ENCODE assay signal across 1 cellular context in the genomic region with DNA sequence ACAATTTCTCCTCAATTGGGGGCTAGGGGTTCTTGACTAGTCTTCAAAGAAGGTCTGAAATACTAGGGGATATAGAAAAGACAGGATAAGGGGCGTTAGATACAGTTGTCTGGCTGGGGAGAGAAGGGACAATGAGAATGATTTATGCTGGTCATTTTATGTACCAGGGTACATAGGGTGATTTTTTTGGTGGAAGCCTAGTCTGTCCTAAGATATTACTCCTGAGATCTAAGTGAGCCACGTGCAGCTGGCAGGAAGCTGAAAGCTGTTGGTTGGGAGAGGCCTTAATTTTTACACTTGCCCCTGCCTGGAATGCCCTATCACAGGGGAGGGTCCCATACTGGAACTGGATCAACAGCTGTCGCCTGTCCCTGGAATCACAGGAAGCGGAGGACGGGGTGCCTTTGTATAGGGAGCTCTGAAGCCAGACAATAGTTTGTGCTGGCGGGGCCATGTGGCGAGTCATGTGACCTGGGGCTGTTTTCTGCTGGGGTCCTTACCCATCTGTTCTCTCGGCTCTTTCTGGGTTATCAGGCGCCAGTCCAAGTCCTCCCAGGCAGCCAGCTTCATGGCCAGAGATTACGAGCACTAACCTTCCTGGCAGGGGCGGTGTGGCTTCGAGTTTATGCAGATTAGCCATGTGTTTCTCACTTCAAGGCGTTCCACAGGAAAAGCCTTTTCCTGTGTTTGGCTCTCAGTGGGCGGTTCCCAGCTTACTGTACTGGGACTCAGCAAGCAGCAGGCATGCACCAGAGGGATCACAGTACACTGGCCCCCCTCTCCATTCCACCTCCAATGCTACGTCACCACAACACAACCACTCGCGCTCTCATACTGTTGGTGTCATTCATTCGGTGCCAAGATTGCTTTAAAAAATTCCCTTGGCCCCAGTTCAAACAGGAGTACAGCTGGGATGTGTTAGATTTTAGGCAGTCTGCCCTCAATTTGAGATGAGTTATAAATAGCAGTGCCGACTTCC.
TF ChIP-seq lines count a peak whose summit lies in the region.

No MANE protein-coding gene starts in this region.

TF ChIP-seq in HEK293, 187 proteins besides CTCF, POLR2A, EP300 and RAD21 (continued from another document and continues in another):
- TF ChIP-seq ZNF2 (tag by site-specific recombination; IDR thresholded peaks at IDR 0.05) (no peak), ZNF114 (tag by site-specific recombination; IDR thresholded peaks at IDR 0.05) (no peak), ZNF133 (tag by site-specific recombination; IDR thresholded peaks at IDR 0.05) (no peak), ZNF202 (tag by site-specific recombination; IDR thresholded peaks at IDR 0.05; ENCODE audit: borderline replicate concordance) (no peak), BCL11B (tag by site-specific recombination; IDR thresholded peaks at IDR 0.05; ENCODE audit: low read depth) (no peak), ZNF112 (tag by site-specific recombination; IDR thresholded peaks at IDR 0.05) (no peak), SCRT2 (tag by site-specific recombination; IDR thresholded peaks at IDR 0.05) (peak; percentile 59; the same call in 1 of the 2 replicates), ZNF510 (tag by site-specific recombination; IDR thresholded peaks at IDR 0.05; ENCODE audit: insufficient replicate concordance) (no peak), ZNF670 (tag by site-specific recombination; IDR thresholded peaks at IDR 0.05; ENCODE audit: low read depth) (no peak), ZNF157 (tag by site-specific recombination; IDR thresholded peaks at IDR 0.05) (no peak), GLI2 (tag by site-specific recombination; IDR thresholded peaks at IDR 0.05; ENCODE audit: borderline replicate concordance, low read depth) (no peak), ZNF701 (tag by site-specific recombination; IDR thresholded peaks at IDR 0.05) (no peak), KLF8 (tag by site-specific recombination; IDR thresholded peaks at IDR 0.05) (peak; percentile 44), ZNF24 (tag by site-specific recombination; IDR thresholded peaks at IDR 0.05) (peak; percentile 58; the same call in 1 of the 2 replicates), ZSCAN16 (tag by site-specific recombination; IDR thresholded peaks at IDR 0.05) (no peak), ZIC2 (tag by site-specific recombination; IDR thresholded peaks at IDR 0.05) (peak; percentile 90), ZNF561 (tag by site-specific recombination; IDR thresholded peaks at IDR 0.05; ENCODE audit: borderline replicate concordance) (peak; percentile 76; the same call in 1 of the 2 replicates), ZNF677 (tag by site-specific recombination; IDR thresholded peaks at IDR 0.05) (no peak), ZFP41 (tag by site-specific recombination; IDR thresholded peaks at IDR 0.05; ENCODE audit: borderline replicate concordance) (no peak), OSR2 (tag by site-specific recombination; IDR thresholded peaks at IDR 0.05) (no peak; the same call in 1 of the 2 replicates), ZBTB1 (tag by site-specific recombination; IDR thresholded peaks at IDR 0.05) (no peak), ZNF548 (tag by site-specific recombination; IDR thresholded peaks at IDR 0.05) (no peak), ZBTB20 (tag by site-specific recombination; IDR thresholded peaks at IDR 0.05) (peak; percentile 67; the same call in 1 of the 2 replicates), ZNF335 (tag by site-specific recombination; conservative IDR thresholded peaks at IDR 0.05) (peak; percentile 95), ZNF16 (tag by site-specific recombination; IDR thresholded peaks at IDR 0.05; ENCODE audit: low read depth) (no peak), ZBTB21 (tag by site-specific recombination; IDR thresholded peaks at IDR 0.05) (peak; percentile 88), ZNF658 (tag by site-specific recombination; IDR thresholded peaks at IDR 0.05) (no peak), ZNF214 (tag by site-specific recombination; IDR thresholded peaks at IDR 0.05; ENCODE audit: borderline replicate concordance) (no peak), KLF1 (tag by site-specific recombination; IDR thresholded peaks at IDR 0.05) (peak; percentile 48; the same call in 1 of the 2 replicates), ZNF544 (tag by site-specific recombination; IDR thresholded peaks at IDR 0.05) (no peak), SCRT1 (tag by site-specific recombination; IDR thresholded peaks at IDR 0.05; ENCODE audit: borderline replicate concordance) (no peak), ZFP69B (tag by site-specific recombination; IDR thresholded peaks at IDR 0.05) (peak; percentile 62), ZNF423 (tag by site-specific recombination; IDR thresholded peaks at IDR 0.05) (no peak), KLF10 (tag by site-specific recombination; IDR thresholded peaks at IDR 0.05) (peak; percentile 73; the same call in 1 of the 2 replicates), ZNF830 (tag by site-specific recombination; IDR thresholded peaks at IDR 0.05; ENCODE audit: low read depth) (no peak), ZNF341 (tag by site-specific recombination; IDR thresholded peaks at IDR 0.05; ENCODE audit: low read depth) (peak; percentile 85), ZNF274 (IDR thresholded peaks at IDR 0.05; ENCODE audit: low read length) (no peak), ZNF274 (tag by site-specific recombination; IDR thresholded peaks at IDR 0.05; ENCODE audit: borderline replicate concordance) (no peak), ZNF501 (tag by site-specific recombination; IDR thresholded peaks at IDR 0.05) (0 out of 2 replicates have a peak, but pooled peaks have one; percentile 59), YY1 (tag by site-specific recombination; IDR thresholded peaks at IDR 0.05) (no peak), HOXC10 (CRISPR knock-in tag; IDR thresholded peaks at IDR 0.05) (no peak)
- TF ChIP-seq, protein P1, sequence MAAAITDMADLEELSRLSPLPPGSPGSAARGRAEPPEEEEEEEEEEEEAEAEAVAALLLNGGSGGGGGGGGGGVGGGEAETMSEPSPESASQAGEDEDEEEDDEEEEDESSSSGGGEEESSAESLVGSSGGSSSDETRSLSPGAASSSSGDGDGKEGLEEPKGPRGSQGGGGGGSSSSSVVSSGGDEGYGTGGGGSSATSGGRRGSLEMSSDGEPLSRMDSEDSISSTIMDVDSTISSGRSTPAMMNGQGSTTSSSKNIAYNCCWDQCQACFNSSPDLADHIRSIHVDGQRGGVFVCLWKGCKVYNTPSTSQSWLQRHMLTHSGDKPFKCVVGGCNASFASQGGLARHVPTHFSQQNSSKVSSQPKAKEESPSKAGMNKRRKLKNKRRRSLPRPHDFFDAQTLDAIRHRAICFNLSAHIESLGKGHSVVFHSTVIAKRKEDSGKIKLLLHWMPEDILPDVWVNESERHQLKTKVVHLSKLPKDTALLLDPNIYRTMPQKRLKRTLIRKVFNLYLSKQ (tag by site-specific recombination; IDR thresholded peaks at IDR 0.05; ENCODE audit: borderline replicate concordance) = no peak
- TF ChIP-seq, protein P2, sequence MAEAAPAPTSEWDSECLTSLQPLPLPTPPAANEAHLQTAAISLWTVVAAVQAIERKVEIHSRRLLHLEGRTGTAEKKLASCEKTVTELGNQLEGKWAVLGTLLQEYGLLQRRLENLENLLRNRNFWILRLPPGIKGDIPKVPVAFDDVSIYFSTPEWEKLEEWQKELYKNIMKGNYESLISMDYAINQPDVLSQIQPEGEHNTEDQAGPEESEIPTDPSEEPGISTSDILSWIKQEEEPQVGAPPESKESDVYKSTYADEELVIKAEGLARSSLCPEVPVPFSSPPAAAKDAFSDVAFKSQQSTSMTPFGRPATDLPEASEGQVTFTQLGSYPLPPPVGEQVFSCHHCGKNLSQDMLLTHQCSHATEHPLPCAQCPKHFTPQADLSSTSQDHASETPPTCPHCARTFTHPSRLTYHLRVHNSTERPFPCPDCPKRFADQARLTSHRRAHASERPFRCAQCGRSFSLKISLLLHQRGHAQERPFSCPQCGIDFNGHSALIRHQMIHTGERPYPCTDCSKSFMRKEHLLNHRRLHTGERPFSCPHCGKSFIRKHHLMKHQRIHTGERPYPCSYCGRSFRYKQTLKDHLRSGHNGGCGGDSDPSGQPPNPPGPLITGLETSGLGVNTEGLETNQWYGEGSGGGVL (tag by site-specific recombination; IDR thresholded peaks at IDR 0.05) = peak; percentile 53; the same call in 1 of the 2 replicates
- TF ChIP-seq, protein P3, sequence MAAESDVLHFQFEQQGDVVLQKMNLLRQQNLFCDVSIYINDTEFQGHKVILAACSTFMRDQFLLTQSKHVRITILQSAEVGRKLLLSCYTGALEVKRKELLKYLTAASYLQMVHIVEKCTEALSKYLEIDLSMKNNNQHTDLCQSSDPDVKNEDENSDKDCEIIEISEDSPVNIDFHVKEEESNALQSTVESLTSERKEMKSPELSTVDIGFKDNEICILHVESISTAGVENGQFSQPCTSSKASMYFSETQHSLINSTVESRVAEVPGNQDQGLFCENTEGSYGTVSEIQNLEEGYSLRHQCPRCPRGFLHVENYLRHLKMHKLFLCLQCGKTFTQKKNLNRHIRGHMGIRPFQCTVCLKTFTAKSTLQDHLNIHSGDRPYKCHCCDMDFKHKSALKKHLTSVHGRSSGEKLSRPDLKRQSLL (tag by site-specific recombination; IDR thresholded peaks at IDR 0.05) = no peak
- TF ChIP-seq, protein P4, sequence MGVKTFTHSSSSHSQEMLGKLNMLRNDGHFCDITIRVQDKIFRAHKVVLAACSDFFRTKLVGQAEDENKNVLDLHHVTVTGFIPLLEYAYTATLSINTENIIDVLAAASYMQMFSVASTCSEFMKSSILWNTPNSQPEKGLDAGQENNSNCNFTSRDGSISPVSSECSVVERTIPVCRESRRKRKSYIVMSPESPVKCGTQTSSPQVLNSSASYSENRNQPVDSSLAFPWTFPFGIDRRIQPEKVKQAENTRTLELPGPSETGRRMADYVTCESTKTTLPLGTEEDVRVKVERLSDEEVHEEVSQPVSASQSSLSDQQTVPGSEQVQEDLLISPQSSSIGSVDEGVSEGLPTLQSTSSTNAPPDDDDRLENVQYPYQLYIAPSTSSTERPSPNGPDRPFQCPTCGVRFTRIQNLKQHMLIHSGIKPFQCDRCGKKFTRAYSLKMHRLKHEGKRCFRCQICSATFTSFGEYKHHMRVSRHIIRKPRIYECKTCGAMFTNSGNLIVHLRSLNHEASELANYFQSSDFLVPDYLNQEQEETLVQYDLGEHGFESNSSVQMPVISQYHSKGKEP (tag by site-specific recombination; IDR thresholded peaks at IDR 0.05) = peak; percentile 76
- TF ChIP-seq, protein P5, sequence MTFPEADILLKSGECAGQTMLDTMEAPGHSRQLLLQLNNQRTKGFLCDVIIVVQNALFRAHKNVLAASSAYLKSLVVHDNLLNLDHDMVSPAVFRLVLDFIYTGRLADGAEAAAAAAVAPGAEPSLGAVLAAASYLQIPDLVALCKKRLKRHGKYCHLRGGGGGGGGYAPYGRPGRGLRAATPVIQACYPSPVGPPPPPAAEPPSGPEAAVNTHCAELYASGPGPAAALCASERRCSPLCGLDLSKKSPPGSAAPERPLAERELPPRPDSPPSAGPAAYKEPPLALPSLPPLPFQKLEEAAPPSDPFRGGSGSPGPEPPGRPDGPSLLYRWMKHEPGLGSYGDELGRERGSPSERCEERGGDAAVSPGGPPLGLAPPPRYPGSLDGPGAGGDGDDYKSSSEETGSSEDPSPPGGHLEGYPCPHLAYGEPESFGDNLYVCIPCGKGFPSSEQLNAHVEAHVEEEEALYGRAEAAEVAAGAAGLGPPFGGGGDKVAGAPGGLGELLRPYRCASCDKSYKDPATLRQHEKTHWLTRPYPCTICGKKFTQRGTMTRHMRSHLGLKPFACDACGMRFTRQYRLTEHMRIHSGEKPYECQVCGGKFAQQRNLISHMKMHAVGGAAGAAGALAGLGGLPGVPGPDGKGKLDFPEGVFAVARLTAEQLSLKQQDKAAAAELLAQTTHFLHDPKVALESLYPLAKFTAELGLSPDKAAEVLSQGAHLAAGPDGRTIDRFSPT (tag by site-specific recombination; IDR thresholded peaks at IDR 0.05) = no peak
- TF ChIP-seq, protein P6, sequence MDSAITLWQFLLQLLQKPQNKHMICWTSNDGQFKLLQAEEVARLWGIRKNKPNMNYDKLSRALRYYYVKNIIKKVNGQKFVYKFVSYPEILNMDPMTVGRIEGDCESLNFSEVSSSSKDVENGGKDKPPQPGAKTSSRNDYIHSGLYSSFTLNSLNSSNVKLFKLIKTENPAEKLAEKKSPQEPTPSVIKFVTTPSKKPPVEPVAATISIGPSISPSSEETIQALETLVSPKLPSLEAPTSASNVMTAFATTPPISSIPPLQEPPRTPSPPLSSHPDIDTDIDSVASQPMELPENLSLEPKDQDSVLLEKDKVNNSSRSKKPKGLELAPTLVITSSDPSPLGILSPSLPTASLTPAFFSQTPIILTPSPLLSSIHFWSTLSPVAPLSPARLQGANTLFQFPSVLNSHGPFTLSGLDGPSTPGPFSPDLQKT (IDR thresholded peaks at IDR 0.05; ENCODE audit: borderline replicate concordance, low read depth, low read length) = no peak
- TF ChIP-seq, protein P7, sequence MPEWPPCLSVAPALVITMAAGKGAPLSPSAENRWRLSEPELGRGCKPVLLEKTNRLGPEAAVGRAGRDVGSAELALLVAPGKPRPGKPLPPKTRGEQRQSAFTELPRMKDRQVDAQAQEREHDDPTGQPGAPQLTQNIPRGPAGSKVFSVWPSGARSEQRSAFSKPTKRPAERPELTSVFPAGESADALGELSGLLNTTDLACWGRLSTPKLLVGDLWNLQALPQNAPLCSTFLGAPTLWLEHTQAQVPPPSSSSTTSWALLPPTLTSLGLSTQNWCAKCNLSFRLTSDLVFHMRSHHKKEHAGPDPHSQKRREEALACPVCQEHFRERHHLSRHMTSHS (tag by site-specific recombination; IDR thresholded peaks at IDR 0.05) = no peak
- TF ChIP-seq, protein P8, sequence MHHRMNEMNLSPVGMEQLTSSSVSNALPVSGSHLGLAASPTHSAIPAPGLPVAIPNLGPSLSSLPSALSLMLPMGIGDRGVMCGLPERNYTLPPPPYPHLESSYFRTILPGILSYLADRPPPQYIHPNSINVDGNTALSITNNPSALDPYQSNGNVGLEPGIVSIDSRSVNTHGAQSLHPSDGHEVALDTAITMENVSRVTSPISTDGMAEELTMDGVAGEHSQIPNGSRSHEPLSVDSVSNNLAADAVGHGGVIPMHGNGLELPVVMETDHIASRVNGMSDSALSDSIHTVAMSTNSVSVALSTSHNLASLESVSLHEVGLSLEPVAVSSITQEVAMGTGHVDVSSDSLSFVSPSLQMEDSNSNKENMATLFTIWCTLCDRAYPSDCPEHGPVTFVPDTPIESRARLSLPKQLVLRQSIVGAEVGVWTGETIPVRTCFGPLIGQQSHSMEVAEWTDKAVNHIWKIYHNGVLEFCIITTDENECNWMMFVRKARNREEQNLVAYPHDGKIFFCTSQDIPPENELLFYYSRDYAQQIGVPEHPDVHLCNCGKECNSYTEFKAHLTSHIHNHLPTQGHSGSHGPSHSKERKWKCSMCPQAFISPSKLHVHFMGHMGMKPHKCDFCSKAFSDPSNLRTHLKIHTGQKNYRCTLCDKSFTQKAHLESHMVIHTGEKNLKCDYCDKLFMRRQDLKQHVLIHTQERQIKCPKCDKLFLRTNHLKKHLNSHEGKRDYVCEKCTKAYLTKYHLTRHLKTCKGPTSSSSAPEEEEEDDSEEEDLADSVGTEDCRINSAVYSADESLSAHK (tag by site-specific recombination; IDR thresholded peaks at IDR 0.05) = no peak
- TF ChIP-seq, protein P9, sequence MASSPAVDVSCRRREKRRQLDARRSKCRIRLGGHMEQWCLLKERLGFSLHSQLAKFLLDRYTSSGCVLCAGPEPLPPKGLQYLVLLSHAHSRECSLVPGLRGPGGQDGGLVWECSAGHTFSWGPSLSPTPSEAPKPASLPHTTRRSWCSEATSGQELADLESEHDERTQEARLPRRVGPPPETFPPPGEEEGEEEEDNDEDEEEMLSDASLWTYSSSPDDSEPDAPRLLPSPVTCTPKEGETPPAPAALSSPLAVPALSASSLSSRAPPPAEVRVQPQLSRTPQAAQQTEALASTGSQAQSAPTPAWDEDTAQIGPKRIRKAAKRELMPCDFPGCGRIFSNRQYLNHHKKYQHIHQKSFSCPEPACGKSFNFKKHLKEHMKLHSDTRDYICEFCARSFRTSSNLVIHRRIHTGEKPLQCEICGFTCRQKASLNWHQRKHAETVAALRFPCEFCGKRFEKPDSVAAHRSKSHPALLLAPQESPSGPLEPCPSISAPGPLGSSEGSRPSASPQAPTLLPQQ (tag by site-specific recombination; IDR thresholded peaks at IDR 0.05) = peak; percentile 71
